ENCODE assay signal across 1 cellular context in the genomic region with DNA sequence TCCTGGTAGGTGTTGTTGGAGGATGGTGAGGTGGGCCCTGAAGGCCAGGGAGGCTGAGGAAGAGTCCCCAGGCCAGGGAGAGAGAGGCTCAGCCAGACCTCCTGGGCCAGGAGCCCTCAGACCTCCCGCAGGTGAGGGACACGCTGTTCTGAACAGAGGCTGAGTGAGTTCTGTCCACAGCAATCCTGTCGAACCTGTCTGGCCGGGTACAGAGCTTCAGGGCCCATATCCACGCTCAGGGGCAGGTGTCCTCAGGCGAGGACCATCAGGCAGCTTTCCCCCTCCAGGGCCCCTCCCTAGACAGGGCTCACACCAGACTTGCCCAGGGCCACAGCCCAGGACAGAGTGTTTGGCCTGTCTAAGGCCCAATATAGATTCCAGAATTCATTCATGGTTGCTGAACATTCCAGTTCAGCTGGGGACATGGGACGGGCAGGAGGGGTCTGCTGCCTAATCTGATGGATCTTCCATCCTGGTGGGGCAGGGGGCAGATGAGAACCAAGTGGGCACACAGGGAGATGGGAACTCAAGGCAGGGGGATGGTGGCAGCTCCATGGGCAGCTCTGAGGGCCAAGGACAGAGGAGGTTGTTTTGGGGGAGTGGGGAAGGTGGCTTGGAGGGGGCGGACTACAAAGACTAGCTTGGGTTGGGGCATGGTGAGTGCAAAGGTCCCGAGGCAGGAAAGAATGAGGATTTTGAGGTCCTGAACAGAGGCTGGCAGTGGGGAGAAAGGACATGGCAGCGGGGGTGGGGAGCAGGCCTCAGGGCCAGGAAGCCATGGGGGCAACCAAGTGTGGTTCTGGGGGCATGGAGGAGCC.
TF ChIP-seq lines count a peak whose summit lies in the region.

No MANE protein-coding gene starts in this region.

TF ChIP-seq in HCT116, 20 proteins besides CTCF, POLR2A, EP300 and RAD21:
- TF ChIP-seq, protein P1, sequence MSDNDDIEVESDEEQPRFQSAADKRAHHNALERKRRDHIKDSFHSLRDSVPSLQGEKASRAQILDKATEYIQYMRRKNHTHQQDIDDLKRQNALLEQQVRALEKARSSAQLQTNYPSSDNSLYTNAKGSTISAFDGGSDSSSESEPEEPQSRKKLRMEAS (IDR thresholded peaks at IDR 0.05): peak; percentile 72; the same call in 1 of the 2 replicates
- TF ChIP-seq JUND (IDR thresholded peaks at IDR 0.05) (no peak), ZFX (IDR thresholded peaks at IDR 0.05) (peak; percentile 18; the same call in 1 of the 2 replicates), SP1 (IDR thresholded peaks at IDR 0.05; ENCODE audit: low read depth) (peak; percentile 44; the same call in 1 of the 2 replicates), EGR1 (IDR thresholded peaks at IDR 0.05; ENCODE audit: low read depth) (no peak)
